8 cellular contexts compared by ENCODE assay signal in genomic region chr5:33588654-33589372, GRCh38.
DNase-seq lines count a peak whose midpoint lies in the region; ATAC-seq, FAIRE-seq and TF ChIP-seq lines count a peak whose summit lies in the region.

No MANE protein-coding gene starts in this region.

- 68% methylated on average over 13 of the region's 16 CpGs for WGBS in SK-N-SH (ENCODE audit: low lambda C conversion rate)

- POLR2A ChIA-PET in SK-N-SH (lab: Yijun Ruan, JAX), result no interaction called here

- CTCF ChIA-PET in SK-N-SH (lab: Yijun Ruan, JAX), result interaction anchor here (0.6 to 3.6 kb wide), 11 partner anchors 10 to 346 kb away, joined by 3 to 30 read pairs (median 4); no protein-coding TSS in a partner anchor

- H3K4me1 ChIP-seq in SK-N-SH (ENCODE audit: control insufficient read depth in 1 of 2, insufficient read depth in 2 of 2, low read depth in 1 of 2, low read length in 1 of 2), result no peaks in the 10 kb centered on the region

- H3K79me2 ChIP-seq in SK-N-SH (ENCODE audit: insufficient read depth), result no peaks in the 10 kb centered on the region

- no peaks in the 10 kb centered on the region for H3F3A ChIP-seq in SK-N-SH (replicated peaks; ENCODE audit: insufficient read depth)

- TF ChIP-seq POLR2A in GM12892 (IDR thresholded peaks at IDR 0.05; ENCODE audit: low read depth, low read length), result no peak

- H3K4me3 ChIP-seq in SK-N-SH (ENCODE audit: low read depth in 2 of 2, low read length in 1 of 2) (peak overlapping the region in 1 of 2 experiments; percentile 35; a peak in 1 of 4 replicates), cardiac fibroblast (replicated peaks in 1 of 2; ENCODE audit: low read depth in 2 of 2, low read length in 2 of 2) (no peak overlapping the region), retinal pigment epithelial cell (ENCODE audit: low read length) (no peak overlapping the region)

- DNase-seq in GM12892 (ENCODE audit: insufficient read length) (peak; percentile 24), SK-N-SH (peak; percentile 29), cardiac fibroblast (ENCODE audit: low read depth in 2 of 2) (peak in 1 of 2 donors; percentile 8), retinal pigment epithelial cell (ENCODE audit: low read depth) (no peak), AG08395 (ENCODE audit: low spot score) (no peak)

- peak; percentile 65 for FAIRE-seq in GM12892 (lab: Jason Lieb, UNC)

- no peaks in the 10 kb centered on the region for H3K36me3 ChIP-seq in SK-N-SH (replicated peaks in 1 of 2; ENCODE audit: control insufficient read depth in 1 of 2, insufficient read depth in 2 of 2, low read length in 1 of 2)

- no peak overlapping the region for H3K4me2 ChIP-seq in SK-N-SH

- no peak overlapping the region for H3K27ac ChIP-seq in SK-N-SH (ENCODE audit: low read depth in 2 of 2, low read length in 1 of 2)

- no peaks in the 10 kb centered on the region for H3K27me3 ChIP-seq in SK-N-SH (ENCODE audit: insufficient read depth)

- H3K9me3 ChIP-seq in SK-N-SH, result no peaks in the 10 kb centered on the region

- H2AFZ ChIP-seq in SK-N-SH (ENCODE audit: low read depth), result no peak overlapping the region

- no peak for TF ChIP-seq EP300 in SK-N-SH (IDR thresholded peaks at IDR 0.05; ENCODE audit: borderline replicate concordance in 1 of 2, low read depth in 1 of 2, low read length in 1 of 2)

- H4K20me1 ChIP-seq in SK-N-SH (ENCODE audit: insufficient read depth), result no peaks in the 10 kb centered on the region

- no peaks in the 10 kb centered on the region for H3K9me2 ChIP-seq in SK-N-SH

- peak; percentile 42 for TF ChIP-seq RAD21 in SK-N-SH (IDR thresholded peaks at IDR 0.05; ENCODE audit: low read length)

- TF ChIP-seq CTCF in SK-N-SH (IDR thresholded peaks at IDR 0.05) (peak; percentile 64), cardiac fibroblast (IDR thresholded peaks at IDR 0.05; ENCODE audit: low read depth, low read length) (peak; percentile 34), retinal pigment epithelial cell (conservative IDR thresholded peaks at IDR 0.05; ENCODE audit: low read depth, low read length) (peak; percentile 59)

- no peak overlapping the region for H3K9ac ChIP-seq in SK-N-SH

- ATAC-seq in HG02884 (IDR thresholded peaks at IDR 0.05; ENCODE audit: unreplicated experiment) (peak; percentile 74), HG03108 (IDR thresholded peaks at IDR 0.05; ENCODE audit: unreplicated experiment) (no peak), GM19397 (IDR thresholded peaks at IDR 0.05; ENCODE audit: unreplicated experiment) (no peak)

TF ChIP-seq in SK-N-SH, 30 proteins besides CTCF, POLR2A, EP300 and RAD21:
- TF ChIP-seq FOXM1 (IDR thresholded peaks at IDR 0.05; ENCODE audit: low read depth), result no peak
- TF ChIP-seq SMC3 (IDR thresholded peaks at IDR 0.05; ENCODE audit: low read depth, low read length), result peak; percentile 34

Comparison
In these comparisons a context has a peak if more than half of its experiments do, and no peak if none do; other contexts are left out.
1. DNase-seq: peak in GM12892 (single experiment) and SK-N-SH (single experiment); none in retinal pigment epithelial cell (single experiment) and AG08395 (single experiment).
2. Peak in every context shown above with its lines, with median percentiles within 50 percentile points of each other: CTCF ChIP-seq.